Comparison of ENCODE assay signal across 8 cellular contexts in genomic region chr10:124737221-124737620, GRCh38. TPM values are rescaled to one million over a fixed set of nuclear protein-coding genes. Genes with fewer than 3 reads are reported as not detected.
A peak's percentile ranks its signal among the peaks of the same experiment; 100 is the strongest.
DNase-seq lines count a peak whose midpoint lies in the region; ATAC-seq and TF ChIP-seq lines count a peak whose summit lies in the region.

No MANE protein-coding gene starts in this region.

- peaks cover 3% of the 10 kb centered on the region for H3K27me3 Mint-ChIP-seq in nephron (ENCODE audit: low read depth)

- H3K4me3 ChIP-seq in left ventricle myocardium inferior (peak overlapping the region; percentile 48), duodenal mucosa (ENCODE audit: low read depth in 1 of 2, low read length in 2 of 2) (peak overlapping the region; percentile 14 to 26), vagina (no peak overlapping the region)

- peaks cover 6% of the 10 kb centered on the region for H3K36me3 Mint-ChIP-seq in nephron (ENCODE audit: low read depth)

- peaks cover 93% of the 10 kb centered on the region for H3K4me1 Mint-ChIP-seq in nephron

- TF ChIP-seq CTCF in left ventricle myocardium inferior (IDR thresholded peaks at IDR 0.05; ENCODE audit: borderline replicate concordance) (no peak), nephron (IDR thresholded peaks at IDR 0.05; ENCODE audit: unreplicated experiment in 3 of 3) (no peak), vagina (IDR thresholded peaks at IDR 0.05) (no peak)

- H3K4me3 Mint-ChIP-seq in nephron: peak overlapping the region in 1 of 3 experiments; percentile 46

- H3K36me3 ChIP-seq in left ventricle myocardium inferior (no peaks in the 10 kb centered on the region), duodenal mucosa (ENCODE audit: control insufficient read depth in 1 of 2, insufficient read depth in 2 of 2, low read length in 2 of 2) (peaks cover 0 to 11% of the 10 kb centered on the region in 2 donors), vagina (no peaks in the 10 kb centered on the region)

- peak overlapping the region; percentile 8 to 44 for H3K9ac ChIP-seq in duodenal mucosa (ENCODE audit: low read depth in 1 of 2, low read length in 2 of 2)

- H3K9me3 ChIP-seq in left ventricle myocardium inferior (replicated peaks) (no peaks in the 10 kb centered on the region), duodenal mucosa (ENCODE audit: control insufficient read depth in 1 of 2, low read length in 2 of 2) (no peaks in the 10 kb centered on the region), vagina (no peaks in the 10 kb centered on the region)

- H3K9me3 Mint-ChIP-seq in nephron: no peaks in the 10 kb centered on the region

- TF ChIP-seq POLR2A in vagina (IDR thresholded peaks at IDR 0.05): no peak

- no peak for ATAC-seq in Right ventricle myocardium superior (ENCODE audit: poor library complexity)

- H3K4me1 ChIP-seq in left ventricle myocardium inferior (peaks cover 100% of the 10 kb centered on the region), duodenal mucosa (ENCODE audit: control insufficient read depth in 1 of 2, insufficient read depth in 2 of 2, low read length in 2 of 2) (peaks cover 96 to 97% of the 10 kb centered on the region in 2 donors), vagina (peaks cover 100% of the 10 kb centered on the region)

- intact Hi-C loops in left ventricle myocardium inferior (cut with micrococcal nuclease) (no loop called here), Right ventricle myocardium superior (cut with DNase I) (loop anchor here (5.0 to 10.0 kb wide), 2 partner anchors 52 to 105 kb away; no protein-coding TSS in a partner anchor), vagina (cut with DNase I) (no loop called here)

- H3K27me3 ChIP-seq in left ventricle myocardium inferior (ENCODE audit: low read depth): no peaks in the 10 kb centered on the region
- no peaks in the 10 kb centered on the region for H3K27me3 ChIP-seq in duodenal mucosa (ENCODE audit: control insufficient read depth in 1 of 2, insufficient read depth in 2 of 2, low read length in 2 of 2)
- H3K27me3 ChIP-seq in vagina: no peaks in the 10 kb centered on the region

- DNase-seq in left ventricle myocardium inferior: no peak
- DNase-seq in Right ventricle myocardium superior: no peak
- DNase-seq in vagina (ENCODE audit: extremely low spot score in 2 of 2): peak in 1 of 2 donors; percentile 70
- DNase-seq in activated gamma-delta T cell treated with Interleukin-2 at 50 U/mL for 16 hours: no peak
- no peak for DNase-seq in NCI-H2196 (lab: John Stamatoyannopoulos, UW; ENCODE audit: unreplicated experiment)
- DNase-seq in activated effector memory CD4-positive, alpha-beta T cell treated with Interleukin-2 at 50 U/mL for 16 hours: no peak

- peak overlapping the region; percentile 34 to 99 (median 82) for H3K27ac Mint-ChIP-seq in nephron

- peak overlapping the region; percentile 93 for H3K27ac ChIP-seq in left ventricle myocardium inferior (replicated peaks)
- peak overlapping the region; percentile 42 for H3K27ac ChIP-seq in duodenal mucosa (ENCODE audit: low read depth, low read length)
- H3K27ac ChIP-seq in vagina: peak overlapping the region; percentile 90

RNA-seq across cellular contexts. Expression of gene FAM53B, which starts 7.0 kb away (rescaled TPM):
- total RNA-seq in left ventricle myocardium inferior (53.4 TPM), Right ventricle myocardium superior (38.1 TPM), vagina (35.1 TPM)

RNA-seq across cellular contexts. Expression of gene EEF1AKMT2, which starts 54.5 kb away (rescaled TPM):
- total RNA-seq in left ventricle myocardium inferior (13.8 TPM), Right ventricle myocardium superior (11.9 TPM), vagina (17.9 TPM)

Comparison
In these comparisons a context has a peak if more than half of its experiments do, and no peak if none do; other contexts are left out.
1. H3K27ac ChIP-seq: peak in every context shown above with its lines; median percentile 93 in left ventricle myocardium inferior; 90 in vagina; 42 in duodenal mucosa.
2. H3K4me3 ChIP-seq: peak in left ventricle myocardium inferior (single experiment) and duodenal mucosa (2 of 2); none in vagina (0 of 2).